In the genomic region with DNA sequence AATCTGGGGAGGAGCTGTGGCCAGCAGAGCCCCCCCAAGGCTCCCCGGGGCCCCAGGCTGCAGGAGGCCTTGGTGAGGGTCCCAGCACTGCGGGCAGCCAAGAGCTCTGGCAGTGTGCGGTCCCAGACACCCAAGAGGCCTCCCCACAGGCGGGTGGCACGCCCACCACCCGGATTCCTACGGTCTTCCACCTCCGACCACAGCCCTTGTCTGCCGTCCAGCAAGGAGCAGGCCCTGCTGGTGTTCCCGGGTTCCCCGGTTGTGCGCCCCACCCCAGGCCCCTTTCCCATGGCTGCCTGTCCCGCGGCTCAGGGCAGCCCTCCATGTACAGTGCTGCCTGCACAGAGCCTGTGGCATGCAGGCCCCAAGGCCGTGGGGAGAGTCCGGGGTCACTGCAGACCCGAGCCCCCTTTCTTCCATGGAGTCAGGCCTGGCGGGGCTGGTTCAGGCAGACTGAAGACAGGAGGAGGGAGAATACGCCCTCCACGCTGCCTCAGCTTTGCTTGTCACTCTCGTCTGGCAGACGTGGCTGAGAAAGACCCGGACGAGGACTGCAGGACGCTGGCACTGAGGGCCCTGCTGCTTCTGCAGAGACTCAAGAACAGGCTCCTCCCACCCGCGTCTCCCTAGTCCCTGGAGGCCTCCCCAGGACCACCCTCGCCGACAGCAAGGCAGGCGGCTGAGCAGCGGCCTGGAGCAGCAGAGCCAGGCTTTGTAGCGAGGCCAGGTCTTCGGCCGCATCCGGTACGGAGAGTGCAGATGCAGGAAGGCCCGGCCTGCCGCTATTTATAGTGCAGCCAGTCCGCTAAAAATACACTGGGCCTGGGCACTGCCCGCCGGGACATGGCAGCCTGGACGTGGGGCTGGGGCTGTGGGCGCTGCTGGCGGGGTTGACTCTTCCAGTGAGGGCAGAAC, we compare ENCODE assay signal across 17 cellular contexts. TPM values are rescaled to one million over a fixed set of nuclear protein-coding genes. Genes with fewer than 3 reads are reported as not detected.
DNase-seq lines count a peak whose midpoint lies in the region; ATAC-seq, FAIRE-seq and TF ChIP-seq lines count a peak whose summit lies in the region.
"Had no signal": no experiment of that assay in that cellular context is flagged by ENCODE, and none has a peak within 500 bp of the region (broad histone marks: within the 10 kb centered on the region; RNA-seq: fewer than 3 reads in every experiment).

No MANE protein-coding gene starts in this region.

- H3K4me3 ChIP-seq in body of pancreas (no peak overlapping the region), cardiac muscle cell (no peak overlapping the region), upper lobe of right lung (no peak overlapping the region)
- H3K4me3 ChIP-seq: smooth muscle cell had no signal

- H3K27me3 ChIP-seq in body of pancreas: no peaks in the 10 kb centered on the region
- no peaks in the 10 kb centered on the region for H3K27me3 ChIP-seq in cardiac muscle cell
- H3K27me3 ChIP-seq in upper lobe of right lung: no peaks in the 10 kb centered on the region

- H3K4me1 ChIP-seq in body of pancreas (no peaks in the 10 kb centered on the region), cardiac muscle cell (ENCODE audit: low read depth) (peaks cover 9% of the 10 kb centered on the region), upper lobe of right lung (peaks cover 4% of the 10 kb centered on the region)

- TF ChIP-seq POLR2A in body of pancreas (IDR thresholded peaks at IDR 0.05) (no peak), GM12891 (IDR thresholded peaks at IDR 0.05; ENCODE audit: low read depth, low read length) (no peak)

- peaks cover 0 to 2% of the 10 kb centered on the region in 2 donors for H3K36me3 ChIP-seq in body of pancreas (replicated peaks in 1 of 2; ENCODE audit: insufficient read depth in 1 of 2, low read depth in 2 of 2)
- no peaks in the 10 kb centered on the region for H3K36me3 ChIP-seq in cardiac muscle cell
- peaks cover 4% of the 10 kb centered on the region for H3K36me3 ChIP-seq in upper lobe of right lung

- no peak for FAIRE-seq in GM12891 (lab: Jason Lieb, UNC)

- H3K27ac ChIP-seq in body of pancreas (peak overlapping the region in 2 of 4 donors; percentile 24 to 32), cardiac muscle cell (peak overlapping the region; percentile 92), upper lobe of right lung (peak overlapping the region; percentile 53)

- no peak for DNase-seq in body of pancreas
- peak in 1 of 2 donors; percentile 56 for DNase-seq in cardiac muscle cell (ENCODE audit: low read depth in 1 of 2, low spot score in 1 of 2)
- peak; percentile 55 to 58 for DNase-seq in lung microvascular endothelial cell (ENCODE audit: low read depth in 2 of 2)
- no peak for DNase-seq in upper lobe of right lung
- no peak for DNase-seq in NCI-H2196 treated with DMSO at 0.1 percent for 48 hours (lab: John Stamatoyannopoulos, UW; ENCODE audit: unreplicated experiment)
- DNase-seq in GM12891 (ENCODE audit: insufficient read length, low spot score): no peak
- DNase-seq: activated gamma-delta T cell treated with Interleukin-2 at 50 U/mL for 16 hours; AML-193; effector CD8-positive, alpha-beta T cell; mesenchymal stem cell; NCI-H2081 treated with DMSO at 0.1 percent for 48 hours; NCI-H748 treated with DMSO at 0.1 percent for 48 hours; stimulated activated naive CD4-positive, alpha-beta T cell had no signal

- WGBS in body of pancreas, 2 donors: 83 to 89% methylated on average over 30 to 36 of the region's 44 CpGs

- TF ChIP-seq CTCF in body of pancreas (IDR thresholded peaks at IDR 0.05) (no peak), cardiac muscle cell (IDR thresholded peaks at IDR 0.05; ENCODE audit: low read depth, low read length) (no peak), upper lobe of right lung (IDR thresholded peaks at IDR 0.05) (no peak)

- no peaks in the 10 kb centered on the region for H3K9me3 ChIP-seq in body of pancreas
- no peaks in the 10 kb centered on the region for H3K9me3 ChIP-seq in cardiac muscle cell (ENCODE audit: low read depth)
- H3K9me3 ChIP-seq in upper lobe of right lung: peaks cover 4% of the 10 kb centered on the region

- intact Hi-C loops in body of pancreas (cut with DNase I): no loop called here
- intact Hi-C loops in upper lobe of right lung (cut with DNase I): no loop called here

- ATAC-seq in body of pancreas (peak; percentile 18), upper lobe of right lung (peak; percentile 58), HG03045 (IDR thresholded peaks at IDR 0.05; ENCODE audit: unreplicated experiment) (no peak)

TF ChIP-seq in GM12891, 5 proteins besides CTCF, POLR2A, EP300 and RAD21:
- no peak for TF ChIP-seq PAX5 (IDR thresholded peaks at IDR 0.05; ENCODE audit: insufficient read depth, low read length, severe bottlenecking)
- TF ChIP-seq SPI1 (IDR thresholded peaks at IDR 0.05; ENCODE audit: low read depth, low read length): no peak
- TF ChIP-seq TAF1 (IDR thresholded peaks at IDR 0.05; ENCODE audit: low read depth, low read length): no peak
- TF ChIP-seq POU2F2 (IDR thresholded peaks at IDR 0.05; ENCODE audit: low read depth, low read length): no peak
- TF ChIP-seq POLR2AphosphoS5 (IDR thresholded peaks at IDR 0.05; ENCODE audit: low read depth, low read length): no peak

RNA-seq across cellular contexts. Expression of a gene that starts 16.4 kb away (rescaled TPM):
- total RNA-seq in body of pancreas (10 to 100 TPM; 25.4 to 76.5 TPM), cardiac muscle cell (48.2 and 51.6 TPM in 2 replicates), lung microvascular endothelial cell (10.2 and 17.9 TPM in 2 replicates), upper lobe of right lung (26.0 TPM)
- polyA plus RNA-seq in cardiac muscle cell: 50.7 and 58.7 TPM in 2 replicates
- 22.3 TPM for polyA plus RNA-seq in GM12891 (2012; ENCODE audit: low read depth, missing spikeins)

RNA-seq across cellular contexts. Expression of a gene that starts 20.8 kb away (rescaled TPM):
- total RNA-seq in body of pancreas (not detected), cardiac muscle cell (0.30 and 0.49 TPM in 2 replicates), lung microvascular endothelial cell (under 0.01 TPM in 1 of 2 replicates, not detected in the other), upper lobe of right lung (not detected)
- not detected in 2 replicates for polyA plus RNA-seq in cardiac muscle cell
- polyA plus RNA-seq in GM12891 (2012; ENCODE audit: low read depth, missing spikeins): not detected
- total RNA-seq: RPMI7951; smooth muscle cell; T-helper 1 cell treated with Interleukin-12 subunit alpha and Interleukin-12 subunit beta and Interleukin-4 antibody, amounts not matched to agents 30 ng/mL and 1 ng/mL, for 36 hours had no signal
- polyA plus RNA-seq: smooth muscle cell had no signal

RNA-seq across cellular contexts. Expression of a gene that starts 23.9 kb away (rescaled TPM):
- total RNA-seq in body of pancreas (10 to 100 TPM; 23.6 to 25.1 TPM), cardiac muscle cell (0.39 and 0.83 TPM in 2 replicates), lung microvascular endothelial cell (89.6 and 101 TPM in 2 replicates), upper lobe of right lung (69.2 TPM)
- 0.44 and 1.6 TPM in 2 replicates for polyA plus RNA-seq in cardiac muscle cell
- polyA plus RNA-seq in GM12891 (2012; ENCODE audit: low read depth, missing spikeins): 0.60 TPM
- total RNA-seq: RPMI7951 had no signal

RNA-seq across cellular contexts. Expression of a gene that starts 34.7 kb away (rescaled TPM):
- total RNA-seq in body of pancreas (100 to 1,000 TPM in 1 of 2 donors, 10 to 100 TPM in 1; 27.2 to 115 TPM), cardiac muscle cell (50.1 and 86.2 TPM in 2 replicates), lung microvascular endothelial cell (62.5 and 69.8 TPM in 2 replicates), upper lobe of right lung (138 TPM)
- polyA plus RNA-seq in cardiac muscle cell: 47.0 and 57.6 TPM in 2 replicates
- 26.4 TPM for polyA plus RNA-seq in GM12891 (2012; ENCODE audit: low read depth, missing spikeins)

Comparison
In these comparisons a context has a peak if more than half of its experiments do, and no peak if none do; other contexts are left out.
1. DNase-seq: peak in lung microvascular endothelial cell (2 of 2); none in body of pancreas (0 of 4), upper lobe of right lung (single experiment), NCI-H2196 treated with DMSO at 0.1 percent for 48 hours (single experiment) and GM12891 (single experiment).
2. RNA of a gene that starts 23.9 kb away (total RNA-seq): 89.6 to 101 TPM in lung microvascular endothelial cell, 69.2 TPM in upper lobe of right lung (single experiment) and 23.6 to 25.1 TPM in body of pancreas; 0.39 to 0.83 TPM in cardiac muscle cell; every median in the first group is over 10 times any median in the second.